ENCODE assay signal across 19 cellular contexts in genomic region chr6:7062445-7063162, GRCh38. TPM values are rescaled to one million over a fixed set of nuclear protein-coding genes. Genes with fewer than 3 reads are reported as not detected.
A peak's percentile ranks its signal among the peaks of the same experiment; 100 is the strongest.
DNase-seq lines count a peak whose midpoint lies in the region; ATAC-seq, FAIRE-seq and TF ChIP-seq lines count a peak whose summit lies in the region.
"Had no signal": no experiment of that assay in that cellular context is flagged by ENCODE, and none has a peak within 500 bp of the region (broad histone marks: within the 10 kb centered on the region; RNA-seq: fewer than 3 reads in every experiment).

No MANE protein-coding gene starts in this region.

- in situ Hi-C loops in GM23248 (cut with MboI) = no loop called here

- H4K20me1 ChIP-seq in GM23248 (ENCODE audit: insufficient read depth) = no peaks in the 10 kb centered on the region

- H3K27ac ChIP-seq in GM23248 (no peak overlapping the region), pancreas (peak overlapping the region in 3 of 4 donors; percentile 47 to 84 (median 84)), Peyer's patch (no peak overlapping the region), gastroesophageal sphincter (no peak overlapping the region)
- H3K27ac ChIP-seq: cardiac muscle cell, HL-60, right atrium auricular region had no signal

- TF ChIP-seq POLR2A in Peyer's patch (IDR thresholded peaks at IDR 0.05) = no peak
- TF ChIP-seq POLR2A in gastroesophageal sphincter (IDR thresholded peaks at IDR 0.05) = no peak
- no peak for TF ChIP-seq POLR2A in GM12892 (IDR thresholded peaks at IDR 0.05; ENCODE audit: low read depth, low read length)

- H3K9me2 ChIP-seq in GM23248 (ENCODE audit: insufficient read depth) = no peaks in the 10 kb centered on the region

- no peak overlapping the region for H3K4me3 ChIP-seq in GM23248
- H3K4me3 ChIP-seq in pancreas = no peak overlapping the region
- no peak overlapping the region for H3K4me3 ChIP-seq in Peyer's patch
- no peak overlapping the region for H3K4me3 ChIP-seq in gastroesophageal sphincter
- H3K4me3 ChIP-seq: cardiac muscle cell, right atrium auricular region had no signal

- H3K9ac ChIP-seq in GM23248 = no peak overlapping the region

- FAIRE-seq in pancreas (lab: Jason Lieb, UNC) (no peak), GM12892 (lab: Jason Lieb, UNC) (no peak)
- FAIRE-seq: endometrium, HepG2 had no signal

- no peaks in the 10 kb centered on the region for H3K9me3 ChIP-seq in GM23248 (ENCODE audit: low read depth)
- H3K9me3 ChIP-seq in pancreas = no peaks in the 10 kb centered on the region
- H3K9me3 ChIP-seq in Peyer's patch = no peaks in the 10 kb centered on the region
- H3K9me3 ChIP-seq in gastroesophageal sphincter = no peaks in the 10 kb centered on the region
- H3K9me3 ChIP-seq: right atrium auricular region had no signal

- TF ChIP-seq CTCF in pancreas (IDR thresholded peaks at IDR 0.05) (no peak), Peyer's patch (IDR thresholded peaks at IDR 0.05) (no peak), gastroesophageal sphincter (IDR thresholded peaks at IDR 0.05) (no peak)

- H3K79me2 ChIP-seq in GM23248 (ENCODE audit: insufficient read depth) = no peaks in the 10 kb centered on the region

- no peak overlapping the region for H3K4me2 ChIP-seq in GM23248 (ENCODE audit: unreplicated experiment)

- DNase-seq in GM23248 (no peak), NCI-H2029 (lab: John Stamatoyannopoulos, UW) (peak; percentile 71), dermis microvascular lymphatic vessel endothelial cell (ENCODE audit: low read depth in 2 of 2) (peak; percentile 36 to 57), pancreas (peak in 1 of 6 donors; percentile 38), Peyer's patch (no peak), GM12892 (ENCODE audit: insufficient read length) (no peak)
- DNase-seq: activated CD8-positive, alpha-beta T cell treated with anti-CD3 and anti-CD28 coated beads, Interleukin-2, amount 10 ng/mL, durations not matched to agents 7 days and 5 days; DND-41; NCI-H1694 treated with DMSO at 0.1 percent for 48 hours; NCI-H748 treated with DMSO at 0.1 percent for 48 hours had no signal

- intact Hi-C loops in pancreas (cut with DNase I) = no loop called here

- 0 out of 2 replicates have a peak, but pooled peaks cover 7% of the 10 kb centered on the region for H3F3A ChIP-seq in GM23248 (ENCODE audit: insufficient read depth)

- H3K36me3 ChIP-seq in GM23248 (ENCODE audit: low read depth) (no peaks in the 10 kb centered on the region), pancreas (no peaks in the 10 kb centered on the region), Peyer's patch (no peaks in the 10 kb centered on the region), gastroesophageal sphincter (no peaks in the 10 kb centered on the region)
- H3K36me3 ChIP-seq: cardiac muscle cell, right atrium auricular region had no signal

- H3K4me1 ChIP-seq in GM23248 (ENCODE audit: insufficient read depth) = peaks cover 11% of the 10 kb centered on the region
- H3K4me1 ChIP-seq in pancreas = peaks cover 16 to 47% (median 45%) of the 10 kb centered on the region in 3 donors
- H3K4me1 ChIP-seq in Peyer's patch = no peaks in the 10 kb centered on the region
- H3K4me1 ChIP-seq in gastroesophageal sphincter = no peaks in the 10 kb centered on the region

- no peak for TF ChIP-seq EP300 in gastroesophageal sphincter (IDR thresholded peaks at IDR 0.05)

- ATAC-seq in pancreas = peak; percentile 41 to 65 (median 57)
- ATAC-seq in GM19395 (IDR thresholded peaks at IDR 0.05; ENCODE audit: unreplicated experiment) = no peak
- ATAC-seq in gastroesophageal sphincter = no peak
- ATAC-seq: activated CD8-positive, alpha-beta T cell treated with anti-CD3 and anti-CD28 coated beads, Interleukin-2, amount 10 ng/mL, durations not matched to agents 7 days and 5 days; activated naive CD4-positive, alpha-beta T cell treated with anti-CD3 and anti-CD28 coated beads, Interleukin-2, amount 50 U/mL, for 72 hours; HepG2; natural killer cell treated with Interleukin-12 subunit alpha and Interleukin-12 subunit beta and Interleukin-15 and Interleukin-18, amount 100 ng/mL, for 72 hours had no signal

- peak overlapping the region; percentile 33; the same call in 1 of the 2 replicates for H2AFZ ChIP-seq in GM23248

- WGBS in GM23248 (ENCODE audit: low coverage in 1 of 2, low lambda C conversion rate in 2 of 2, missing lambda C conversion rate in 2 of 2), 2 experiments = 81 to 84% methylated on average over 11 of the region's 11 CpGs
- WGBS in pancreas, 2 donors = 38 to 46% methylated on average over 11 of the region's 11 CpGs
- 66 to 71% methylated on average over 9 to 11 of the region's 11 CpGs for WGBS in gastroesophageal sphincter (ENCODE audit: low coverage in 1 of 2), 2 donors

- no peaks in the 10 kb centered on the region for H3K27me3 ChIP-seq in GM23248 (replicated peaks; ENCODE audit: insufficient read depth)
- no peaks in the 10 kb centered on the region for H3K27me3 ChIP-seq in pancreas
- no peaks in the 10 kb centered on the region for H3K27me3 ChIP-seq in Peyer's patch
- H3K27me3 ChIP-seq in gastroesophageal sphincter = no peaks in the 10 kb centered on the region
- H3K27me3 ChIP-seq: cardiac muscle cell, right atrium auricular region had no signal

RNA-seq across cellular contexts. Expression of gene RREB1, which starts 45.2 kb away (rescaled TPM):
- total RNA-seq in GM23248 (2014; rRNA removed; shearing (Covaris generic)) = 9.4 and 12.4 TPM in 2 replicates
- polyA plus RNA-seq in GM23248 (2016; fragmentation: Nextera tagmentation; extraction: Ambion mirVana) (6.4 and 7.5 TPM in 2 replicates), pancreas (10 to 100 TPM in 1 of 2 donors, 1 to 10 TPM in 1; 8.9 to 12.4 TPM)
- total RNA-seq in dermis microvascular lymphatic vessel endothelial cell (11.8 and 22.9 TPM in 2 replicates), pancreas (10 to 100 TPM; 22.7 to 45.3 (median 30.5) TPM), Peyer's patch (100 to 1,000 TPM in 3 of 4 donors, 10 to 100 TPM in 1; 65.0 to 118 (median 113) TPM), gastroesophageal sphincter (10 to 100 TPM; 20.3 to 40.8 (median 28.1) TPM)
- polyA plus RNA-seq in GM12892 (2012; ENCODE audit: missing spikeins) = 7.8 TPM

Comparison
In these comparisons a context has a peak if more than half of its experiments do, and no peak if none do; other contexts are left out.
1. DNase-seq: peak in NCI-H2029 (single experiment) and dermis microvascular lymphatic vessel endothelial cell (2 of 2); none in GM23248 (single experiment), Peyer's patch (0 of 3) and GM12892 (single experiment).
2. H3K27ac ChIP-seq: peak in pancreas (3 of 4); none in GM23248 (single experiment), Peyer's patch (0 of 4) and gastroesophageal sphincter (0 of 4).
3. ATAC-seq: peak in pancreas (4 of 4); none in GM19395 (single experiment) and gastroesophageal sphincter (single experiment).